ENCODE assay signal across 1 cellular context in the genomic region with DNA sequence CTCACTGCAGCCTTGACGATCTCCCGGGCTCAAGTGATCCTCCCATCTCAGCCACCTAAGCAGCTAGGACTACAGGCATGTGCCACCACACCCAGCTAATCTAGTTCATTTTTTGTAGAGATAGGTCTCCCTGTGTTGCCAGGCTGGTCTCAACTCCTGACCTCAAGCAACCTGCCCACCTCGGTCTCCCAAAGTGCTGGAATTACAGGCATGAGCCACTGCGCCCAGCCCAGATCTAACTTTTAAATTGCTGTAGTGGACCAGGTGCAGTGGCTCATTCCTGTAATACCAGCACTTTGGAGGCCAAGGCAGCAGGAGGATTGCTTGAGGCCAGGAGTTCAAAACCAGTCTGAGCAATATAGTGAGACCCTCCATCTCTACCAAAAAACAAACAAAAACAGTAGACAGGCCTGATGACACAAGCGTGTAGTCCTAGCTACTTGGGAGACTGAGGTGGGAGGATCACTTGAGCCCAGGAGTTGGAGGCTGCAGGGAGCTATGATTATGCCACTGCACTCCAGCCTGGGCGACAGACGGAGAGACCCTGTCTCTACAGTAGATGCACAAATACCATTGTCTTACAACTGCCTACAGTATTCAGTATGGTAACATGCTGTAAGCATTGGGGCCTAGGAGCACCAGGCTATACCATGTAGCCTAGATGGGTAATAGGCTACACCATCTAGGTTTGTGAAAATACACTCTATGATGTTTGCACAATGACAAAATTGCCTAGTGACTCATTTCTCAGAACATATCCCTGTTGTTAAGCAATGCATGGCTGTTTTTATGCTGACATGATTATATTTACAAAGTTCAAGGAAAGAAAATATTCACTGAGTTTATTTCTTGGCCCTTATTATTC.
TF ChIP-seq lines count a peak whose summit lies in the region.

No MANE protein-coding gene starts in this region.

TF ChIP-seq in IMR-90, 13 proteins besides CTCF, POLR2A, EP300 and RAD21:
- TF ChIP-seq MAFK (IDR thresholded peaks at IDR 0.05; ENCODE audit: low read depth, low read length) (peak; percentile 96), CEBPB (IDR thresholded peaks at IDR 0.05; ENCODE audit: low read depth, low read length) (peak; percentile 96), MAZ (IDR thresholded peaks at IDR 0.05; ENCODE audit: borderline replicate concordance, low read depth, low read length) (no peak), FOS (IDR thresholded peaks at IDR 0.05; ENCODE audit: low read depth, low read length) (peak; percentile 60; the same call in 1 of the 2 replicates), RFX5 (IDR thresholded peaks at IDR 0.05; ENCODE audit: low read depth, low read length) (no peak), NFE2L2 (IDR thresholded peaks at IDR 0.05; ENCODE audit: low read depth, low read length) (no peak)
- TF ChIP-seq, protein P1, sequence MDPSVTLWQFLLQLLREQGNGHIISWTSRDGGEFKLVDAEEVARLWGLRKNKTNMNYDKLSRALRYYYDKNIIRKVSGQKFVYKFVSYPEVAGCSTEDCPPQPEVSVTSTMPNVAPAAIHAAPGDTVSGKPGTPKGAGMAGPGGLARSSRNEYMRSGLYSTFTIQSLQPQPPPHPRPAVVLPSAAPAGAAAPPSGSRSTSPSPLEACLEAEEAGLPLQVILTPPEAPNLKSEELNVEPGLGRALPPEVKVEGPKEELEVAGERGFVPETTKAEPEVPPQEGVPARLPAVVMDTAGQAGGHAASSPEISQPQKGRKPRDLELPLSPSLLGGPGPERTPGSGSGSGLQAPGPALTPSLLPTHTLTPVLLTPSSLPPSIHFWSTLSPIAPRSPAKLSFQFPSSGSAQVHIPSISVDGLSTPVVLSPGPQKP (IDR thresholded peaks at IDR 0.05; ENCODE audit: borderline replicate concordance, low read depth, low read length), result no peak
- TF ChIP-seq, protein P2, sequence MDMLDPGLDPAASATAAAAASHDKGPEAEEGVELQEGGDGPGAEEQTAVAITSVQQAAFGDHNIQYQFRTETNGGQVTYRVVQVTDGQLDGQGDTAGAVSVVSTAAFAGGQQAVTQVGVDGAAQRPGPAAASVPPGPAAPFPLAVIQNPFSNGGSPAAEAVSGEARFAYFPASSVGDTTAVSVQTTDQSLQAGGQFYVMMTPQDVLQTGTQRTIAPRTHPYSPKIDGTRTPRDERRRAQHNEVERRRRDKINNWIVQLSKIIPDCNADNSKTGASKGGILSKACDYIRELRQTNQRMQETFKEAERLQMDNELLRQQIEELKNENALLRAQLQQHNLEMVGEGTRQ (IDR thresholded peaks at IDR 0.05; ENCODE audit: low read depth, low read length), result no peak
